Comparison of ENCODE assay signal across 8 cellular contexts in genomic region chr9:129885670-129886106, GRCh38. TPM values are rescaled to one million over a fixed set of nuclear protein-coding genes. Genes with fewer than 3 reads are reported as not detected.
A peak's percentile ranks its signal among the peaks of the same experiment; 100 is the strongest.
DNase-seq lines count a peak whose midpoint lies in the region; ATAC-seq lines count a peak whose summit lies in the region.

No MANE protein-coding gene starts in this region.

- peak overlapping the region; percentile 24 for H3K27ac ChIP-seq in mesodermal cell (ENCODE audit: low read depth, low read length, severe bottlenecking)

- CTCF ChIA-PET in activated CD8-positive, alpha-beta memory T cell treated with anti-CD3 and anti-CD28 coated beads, Interleukin-2, amount 10 ng/mL, durations not matched to agents 7 days and 5 days (lab: Charles Lee) = interaction anchor here (0.7 to 5.5 kb wide), 34 partner anchors 12 to 353 kb away, joined by 3 to 110 read pairs (median 5); partner anchors contain the start of genes C9orf78, FNBP1, GPR107 and USP20

- no peaks in the 10 kb centered on the region for H3K36me3 ChIP-seq in endocrine pancreas (ENCODE audit: control insufficient read depth, insufficient read depth, low read length)
- peaks cover 39% of the 10 kb centered on the region for H3K36me3 ChIP-seq in mesodermal cell (ENCODE audit: control insufficient read depth, insufficient read depth, low read length)

- H3K36me3 Mint-ChIP-seq in activated CD8-positive, alpha-beta memory T cell treated with anti-CD3 and anti-CD28 coated beads, Interleukin-2, amount 10 ng/mL, durations not matched to agents 7 days and 5 days = peaks cover 28% of the 10 kb centered on the region

- no peak overlapping the region for H3K4me3 ChIP-seq in endocrine pancreas (ENCODE audit: control insufficient read depth, insufficient read depth, low read length)
- no peak overlapping the region for H3K4me3 ChIP-seq in mesodermal cell (ENCODE audit: extremely low read depth, insufficient read depth, low read length, poor library complexity, severe bottlenecking)

- 5 to 8% methylated on average over 24 to 26 of the region's 27 CpGs for WGBS in mesodermal cell (ENCODE audit: insufficient coverage in 2 of 2), 2 experiments

- H3K4me1 Mint-ChIP-seq in activated CD8-positive, alpha-beta memory T cell treated with anti-CD3 and anti-CD28 coated beads, Interleukin-2, amount 10 ng/mL, durations not matched to agents 7 days and 5 days = peaks cover 55% of the 10 kb centered on the region

- H3K9me3 ChIP-seq in endocrine pancreas (ENCODE audit: control insufficient read depth, low read length) = no peaks in the 10 kb centered on the region
- H3K9me3 ChIP-seq in mesodermal cell (ENCODE audit: control insufficient read depth, low read length) = no peaks in the 10 kb centered on the region

- peak overlapping the region; percentile 98 for H3K27ac Mint-ChIP-seq in activated CD8-positive, alpha-beta memory T cell treated with anti-CD3 and anti-CD28 coated beads, Interleukin-2, amount 10 ng/mL, durations not matched to agents 7 days and 5 days

- ATAC-seq in HG03354 (IDR thresholded peaks at IDR 0.05; ENCODE audit: poor library complexity, severe bottlenecking, unreplicated experiment) = peak; percentile 37
- ATAC-seq in activated CD8-positive, alpha-beta memory T cell treated with anti-CD3 and anti-CD28 coated beads, Interleukin-2, amount 10 ng/mL, durations not matched to agents 7 days and 5 days = peak; percentile 43

- H3K9me3 Mint-ChIP-seq in activated CD8-positive, alpha-beta memory T cell treated with anti-CD3 and anti-CD28 coated beads, Interleukin-2, amount 10 ng/mL, durations not matched to agents 7 days and 5 days (ENCODE audit: low read depth) = no peaks in the 10 kb centered on the region

- H3K4me1 ChIP-seq in endocrine pancreas (ENCODE audit: control insufficient read depth, insufficient read depth, low read length) = no peaks in the 10 kb centered on the region
- H3K4me1 ChIP-seq in mesodermal cell (ENCODE audit: control insufficient read depth, insufficient read depth, low read length, poor library complexity, severe bottlenecking) = peaks cover 47% of the 10 kb centered on the region

- DNase-seq in NCI-H1694 treated with DMSO at 0.1 percent for 48 hours (lab: John Stamatoyannopoulos, UW) (peak; percentile 20), NCI-H1694 (lab: John Stamatoyannopoulos, UW) (no peak), NOMO-1 treated with DMSO at 0.1 percent for 48 hours (lab: John Stamatoyannopoulos, UW; ENCODE audit: unreplicated experiment) (peak; percentile 95)
- peak; percentile 96 for DNase-seq in activated CD8-positive, alpha-beta memory T cell treated with anti-CD3 and anti-CD28 coated beads, Interleukin-2, amount 10 ng/mL, durations not matched to agents 7 days and 5 days
- peak; percentile 86 for DNase-seq in stimulated activated CD8-positive, alpha-beta memory T cell treated with anti-CD3 and anti-CD28 coated beads, Interleukin-12 subunit alpha, Interleukin-12 subunit beta, amount 100 ng/mL, for 4 hours (ENCODE audit: low read depth)

- H3K27me3 Mint-ChIP-seq in activated CD8-positive, alpha-beta memory T cell treated with anti-CD3 and anti-CD28 coated beads, Interleukin-2, amount 10 ng/mL, durations not matched to agents 7 days and 5 days = no peaks in the 10 kb centered on the region

- peak overlapping the region; percentile 86 for H3K9ac ChIP-seq in endocrine pancreas (ENCODE audit: control insufficient read depth, insufficient read depth, low read length)

- peak overlapping the region; percentile 92 for H3K4me3 Mint-ChIP-seq in activated CD8-positive, alpha-beta memory T cell treated with anti-CD3 and anti-CD28 coated beads, Interleukin-2, amount 10 ng/mL, durations not matched to agents 7 days and 5 days

- H3K27me3 ChIP-seq in endocrine pancreas (ENCODE audit: control insufficient read depth, insufficient read depth, low read length) = no peaks in the 10 kb centered on the region

RNA-seq across cellular contexts. Expression of gene USP20, which starts 50.4 kb away (rescaled TPM):
- total RNA-seq in activated CD8-positive, alpha-beta memory T cell treated with anti-CD3 and anti-CD28 coated beads, Interleukin-2, amount 10 ng/mL, durations not matched to agents 7 days and 5 days = 100 to 1,000 TPM; 114 to 155 TPM
- polyA plus RNA-seq in mesodermal cell (2013, experiment 1 of 2) = 19.9 TPM
- 15.3 TPM for polyA plus RNA-seq in mesodermal cell (2013, experiment 2 of 2)

RNA-seq across cellular contexts. Expression of gene C9orf78, which starts 50.6 kb away (rescaled TPM):
- total RNA-seq in activated CD8-positive, alpha-beta memory T cell treated with anti-CD3 and anti-CD28 coated beads, Interleukin-2, amount 10 ng/mL, durations not matched to agents 7 days and 5 days = 10 to 100 TPM; 77.7 to 90.2 TPM
- 39.7 TPM for polyA plus RNA-seq in mesodermal cell (2013, experiment 1 of 2)
- 39.9 TPM for polyA plus RNA-seq in mesodermal cell (2013, experiment 2 of 2)
